8 cellular contexts compared by ENCODE assay signal in the genomic region with DNA sequence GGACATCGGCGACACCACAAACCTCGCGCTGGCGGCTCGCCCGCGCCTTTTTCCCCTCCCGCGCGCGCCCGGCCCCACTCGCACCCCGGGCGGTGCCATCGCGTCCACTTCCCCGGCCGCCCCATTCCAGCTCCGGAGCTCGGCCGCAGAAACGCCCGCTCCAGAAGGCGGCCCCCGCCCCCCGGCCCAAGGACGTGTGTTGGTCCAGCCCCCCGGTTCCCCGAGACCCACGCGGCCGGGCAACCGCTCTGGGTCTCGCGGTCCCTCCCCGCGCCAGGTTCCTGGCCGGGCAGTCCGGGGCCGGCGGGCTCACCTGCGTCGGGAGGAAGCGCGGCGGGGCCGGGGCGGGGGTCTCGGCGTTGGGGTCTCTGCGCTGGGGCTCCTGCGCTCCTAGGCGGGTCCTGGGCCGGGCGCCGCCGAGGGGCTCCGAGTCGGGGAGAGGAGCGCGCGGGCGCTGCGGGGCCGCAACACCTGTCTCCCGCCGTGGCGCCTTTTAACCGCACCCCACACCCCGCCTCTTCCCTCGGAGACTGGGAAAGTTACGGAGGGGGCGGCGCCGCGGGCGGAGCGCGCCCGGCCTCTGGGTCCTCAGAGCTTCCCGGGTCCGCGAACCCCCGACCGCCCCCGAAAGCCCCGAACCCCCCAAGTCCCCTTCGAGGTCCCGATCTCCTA. TPM values are rescaled to one million over a fixed set of nuclear protein-coding genes. Genes with fewer than 3 reads are reported as not detected.
DNase-seq lines count a peak whose midpoint lies in the region; ATAC-seq and TF ChIP-seq lines count a peak whose summit lies in the region.

A gene (minus strand): TSS at position 469 of the 672 bp plus-strand sequence. CDS start 3,357 bp downstream, outside the sequence.

- TF ChIP-seq CTCF in KMS-11 (conservative IDR thresholded peaks at IDR 0.05; ENCODE audit: low read depth, low read length) (no peak), dorsolateral prefrontal cortex (IDR thresholded peaks at IDR 0.05 in 54 of 56, conservative IDR thresholded peaks at IDR 0.05 in 2 of 56; ENCODE audit: low read depth in 1 of 56, partially characterized antibody in 56 of 56) (no peak)

- H3K27me3 ChIP-seq in KMS-11 (ENCODE audit: insufficient read depth, low read depth) (peaks cover 13% of the 10 kb centered on the region), dorsolateral prefrontal cortex (peaks cover 0 to 61% (median 45%) of the 10 kb centered on the region in 45 donors), muscle layer of colon (ENCODE audit: control insufficient read depth in 1 of 2, insufficient read depth in 2 of 2, low read length in 2 of 2) (peaks cover 35 to 59% of the 10 kb centered on the region in 2 donors)

- H3K4me1 ChIP-seq in KMS-11 (ENCODE audit: low read depth, poor library complexity, severe bottlenecking) (peaks cover 41% of the 10 kb centered on the region), muscle layer of colon (ENCODE audit: insufficient read depth, low read length) (peaks cover 13% of the 10 kb centered on the region)

- H3K9me3 ChIP-seq in muscle layer of colon (ENCODE audit: low read length) = no peaks in the 10 kb centered on the region

- H3K36me3 ChIP-seq in KMS-11 (ENCODE audit: insufficient read depth) = no peaks in the 10 kb centered on the region
- no peaks in the 10 kb centered on the region for H3K36me3 ChIP-seq in muscle layer of colon (ENCODE audit: insufficient read depth, low read length)

- no peaks in the 10 kb centered on the region for H4K20me1 ChIP-seq in KMS-11 (ENCODE audit: insufficient read depth)

- ATAC-seq in HG02981 (IDR thresholded peaks at IDR 0.05; ENCODE audit: unreplicated experiment) = no peak
- no peak for ATAC-seq in GM21423 (IDR thresholded peaks at IDR 0.05; ENCODE audit: unreplicated experiment)

- peak; percentile 25 for DNase-seq in AG20443 (ENCODE audit: low spot score)
- DNase-seq in dorsolateral prefrontal cortex = no peak
- DNase-seq in NCI-H1105 (lab: John Stamatoyannopoulos, UW) = no peak
- no peak for DNase-seq in OCI-M2 (lab: John Stamatoyannopoulos, UW; ENCODE audit: unreplicated experiment)

- H3K27ac ChIP-seq in KMS-11 = 0 out of 2 replicates have a peak within 1 kb of the TSS, but pooled peaks have one; percentile 22
- H3K27ac ChIP-seq in dorsolateral prefrontal cortex = peak within 1 kb of the TSS in 2 of 59 donors; percentile 13 to 18
- no peak within 1 kb of the TSS for H3K27ac ChIP-seq in muscle layer of colon (ENCODE audit: low read depth, low read length)

- peak within 1 kb of the TSS; percentile 79 for H2AFZ ChIP-seq in KMS-11 (ENCODE audit: low read depth)

- intact Hi-C loops in dorsolateral prefrontal cortex (cut with DNase I) = loop anchor here in 1 of 2 donors (10.0 kb wide), 1 partner anchor 522 kb away; no protein-coding TSS in a partner anchor

- H3K4me2 ChIP-seq in KMS-11 = peak within 1 kb of the TSS; percentile 86

- H3K9ac ChIP-seq in KMS-11 = peak within 1 kb of the TSS; percentile 53; the same call in 1 of the 2 replicates
- no peak within 1 kb of the TSS for H3K9ac ChIP-seq in muscle layer of colon (ENCODE audit: low read length)

- H3K4me3 ChIP-seq in KMS-11 (IDR thresholded peaks at IDR 0.05; ENCODE audit: insufficient read depth, low read depth, low read length) = no peak within 1 kb of the TSS
- H3K4me3 ChIP-seq in dorsolateral prefrontal cortex = peak within 1 kb of the TSS; percentile 36 to 76 (median 60)
- peak within 1 kb of the TSS; percentile 32 to 39 for H3K4me3 ChIP-seq in muscle layer of colon (ENCODE audit: low read depth in 1 of 2, low read length in 2 of 2)

- no peaks in the 10 kb centered on the region for H3K79me2 ChIP-seq in KMS-11 (ENCODE audit: insufficient read depth, low read depth)

RNA-seq across cellular contexts. Expression of the gene that starts here (rescaled TPM):
- total RNA-seq in dorsolateral prefrontal cortex = 1 to 10 TPM in 82 of 120 experiments, under 1 TPM in 36, not detected in 2; 0.29 to 7.3 (median 1.4) TPM
